In the genomic region with DNA sequence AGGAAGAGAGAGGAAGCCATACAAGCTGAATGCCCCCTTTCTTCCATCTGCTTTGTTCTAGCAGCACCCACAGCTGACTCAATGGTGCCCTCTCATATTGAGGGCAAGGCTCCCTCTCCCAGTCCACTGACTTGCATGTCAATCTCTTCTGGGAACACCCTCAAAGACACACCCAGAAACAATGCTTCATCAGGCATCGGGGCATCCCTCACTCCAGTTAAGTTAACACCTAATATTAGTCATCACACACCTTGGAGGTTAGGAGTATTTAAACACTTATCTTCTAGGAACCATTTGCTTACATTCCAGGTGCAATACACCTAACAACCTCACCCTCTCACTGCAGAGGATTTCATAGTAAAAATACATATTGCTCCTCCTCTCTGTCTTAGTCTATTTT, we compare ENCODE assay signal across 24 cellular contexts.
"Had no signal": no experiment of that assay in that cellular context is flagged by ENCODE, and none has a peak within 500 bp of the region (broad histone marks: within the 10 kb centered on the region; RNA-seq: fewer than 3 reads in every experiment).

No MANE protein-coding gene starts in this region.

- H3K4me3 Mint-ChIP-seq: naive thymus-derived CD8-positive, alpha-beta T cell; nephron progenitor cell; stimulated activated effector memory CD8-positive, alpha-beta T cell treated with anti-CD3 and anti-CD28 coated beads, Interleukin-12 subunit alpha, Interleukin-12 subunit beta, amount 100 ng/mL, for 72 hours; type B pancreatic cell had no signal

- H3K36me3 ChIP-seq: esophagus muscularis mucosa, gastroesophageal sphincter, heart left ventricle, left lung, prostate gland, right atrium auricular region, tibial artery had no signal

- H3K27me3 Mint-ChIP-seq: naive thymus-derived CD8-positive, alpha-beta T cell; type B pancreatic cell had no signal

- H3K36me3 Mint-ChIP-seq: stimulated activated effector memory CD8-positive, alpha-beta T cell treated with anti-CD3 and anti-CD28 coated beads, Interleukin-12 subunit alpha, Interleukin-12 subunit beta, amount 100 ng/mL, for 72 hours; type B pancreatic cell had no signal

- H3K27ac ChIP-seq: dorsolateral prefrontal cortex, esophagus muscularis mucosa, foreskin keratinocyte, gastroesophageal sphincter, heart left ventricle, left lung, prostate gland, right atrium auricular region, testis, tibial artery had no signal

- H3K27ac Mint-ChIP-seq: naive thymus-derived CD8-positive, alpha-beta T cell; nephron progenitor cell; stimulated activated effector memory CD8-positive, alpha-beta T cell treated with anti-CD3 and anti-CD28 coated beads, Interleukin-12 subunit alpha, Interleukin-12 subunit beta, amount 100 ng/mL, for 72 hours; type B pancreatic cell had no signal

- H3K9me3 Mint-ChIP-seq: nephron progenitor cell, type B pancreatic cell had no signal

- H3K27me3 ChIP-seq: dorsolateral prefrontal cortex, esophagus muscularis mucosa, foreskin keratinocyte, gastroesophageal sphincter, heart left ventricle, left lung, right atrium auricular region, testis, tibial artery had no signal

- DNase-seq: dorsolateral prefrontal cortex; effector CD4-positive, alpha-beta T cell; heart left ventricle; hippocampal formation; left cardiac atrium; left lung; naive thymus-derived CD8-positive, alpha-beta T cell; nephron progenitor cell; nucleus accumbens; stimulated activated CD4-positive, alpha-beta T cell treated with anti-CD3 and anti-CD28 coated beads, Interleukin-2, amount 100 ng/mL, for 24 hours; stimulated activated CD4-positive, alpha-beta T cell treated with anti-CD3 and anti-CD28 coated beads, Interleukin-4, amount 100 ng/mL, for 24 hours; stimulated activated naive CD4-positive, alpha-beta T cell treated with Interleukin-2 at 50 U/mL for 16 hours; substantia nigra; testis; tibial artery had no signal

- H3K4me3 ChIP-seq: dorsolateral prefrontal cortex, esophagus muscularis mucosa, gastroesophageal sphincter, heart left ventricle, left lung, prostate gland, right atrium auricular region, testis, tibial artery had no signal

- ATAC-seq: foreskin keratinocyte; gastroesophageal sphincter; heart left ventricle; left cardiac atrium; left lung; naive thymus-derived CD8-positive, alpha-beta T cell; sciatic nerve; stimulated activated effector memory CD8-positive, alpha-beta T cell treated with anti-CD3 and anti-CD28 coated beads, Interleukin-12 subunit alpha, Interleukin-12 subunit beta, amount 100 ng/mL, for 72 hours had no signal

- H3K4me1 Mint-ChIP-seq: naive thymus-derived CD8-positive, alpha-beta T cell; stimulated activated effector memory CD8-positive, alpha-beta T cell treated with anti-CD3 and anti-CD28 coated beads, Interleukin-12 subunit alpha, Interleukin-12 subunit beta, amount 100 ng/mL, for 72 hours had no signal

- FAIRE-seq: islet of Langerhans had no signal

- H3K4me1 ChIP-seq: esophagus muscularis mucosa, foreskin keratinocyte, gastroesophageal sphincter, heart left ventricle, left lung, prostate gland, right atrium auricular region, testis, tibial artery had no signal

- H3K9me3 ChIP-seq: esophagus muscularis mucosa, gastroesophageal sphincter, heart left ventricle, left lung, prostate gland, right atrium auricular region, testis, tibial artery had no signal
